In the genomic region with DNA sequence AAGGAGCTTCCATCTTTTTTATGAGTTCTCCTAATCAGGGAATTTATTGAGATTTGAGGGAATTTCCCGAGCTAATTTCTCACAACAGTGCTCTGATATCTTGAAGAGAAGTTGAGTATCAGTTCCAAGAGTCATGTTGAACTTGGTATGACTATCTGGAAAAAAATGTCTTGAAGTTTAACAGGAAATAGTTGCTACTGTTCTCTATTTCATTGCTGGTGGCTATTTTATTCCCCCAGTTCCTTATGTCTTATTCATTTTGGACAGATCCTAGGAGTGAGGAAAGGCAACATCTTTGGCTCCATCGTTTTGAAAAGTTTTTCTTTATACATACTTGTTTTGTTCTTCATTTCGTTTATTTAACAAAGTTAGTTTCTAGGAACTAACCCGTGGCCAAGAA, we compare ENCODE assay signal across 14 cellular contexts.
DNase-seq lines count a peak whose midpoint lies in the region; ATAC-seq and TF ChIP-seq lines count a peak whose summit lies in the region.
"Had no signal": no experiment of that assay in that cellular context is flagged by ENCODE, and none has a peak within 500 bp of the region (broad histone marks: within the 10 kb centered on the region; RNA-seq: fewer than 3 reads in every experiment).

No MANE protein-coding gene starts in this region.

- no peaks in the 10 kb centered on the region for H3K4me1 ChIP-seq in heart right ventricle
- no peaks in the 10 kb centered on the region for H3K4me1 ChIP-seq in foreskin keratinocyte
- H3K4me1 ChIP-seq: BLaER1 treated with 17β-estradiol and CSF1 and Interleukin-3, amounts not matched to agents 10 nM and 100 nM had no signal

- no peak overlapping the region for H3K4me3 Mint-ChIP-seq in CD4-positive, alpha-beta T cell

- no peaks in the 10 kb centered on the region for H3K36me3 Mint-ChIP-seq in CD4-positive, alpha-beta T cell (ENCODE audit: low read depth)

- ATAC-seq in heart right ventricle (no peak), foreskin keratinocyte (no peak)
- ATAC-seq in CD4-positive, alpha-beta T cell (ENCODE audit: poor library complexity), result no peak

- POLR2A ChIA-PET in CD4-positive, alpha-beta T cell (lab: Charles Lee), result no interaction called here

- H3K27me3 ChIP-seq in heart right ventricle (no peaks in the 10 kb centered on the region), foreskin keratinocyte (no peaks in the 10 kb centered on the region)
- no peaks in the 10 kb centered on the region for H3K27me3 ChIP-seq in CD4-positive, alpha-beta T cell (ENCODE audit: control insufficient read depth, insufficient read depth, low read length)
- H3K27me3 ChIP-seq: BLaER1 treated with 17β-estradiol and CSF1 and Interleukin-3, amounts not matched to agents 10 nM and 100 nM had no signal

- H3K4me3 ChIP-seq in heart right ventricle, result no peak overlapping the region
- H3K4me3 ChIP-seq: BLaER1 treated with 17β-estradiol and CSF1 and Interleukin-3, amounts not matched to agents 10 nM and 100 nM had no signal

- H3K27ac ChIP-seq in heart right ventricle (no peak overlapping the region), foreskin keratinocyte (no peak overlapping the region)
- H3K27ac ChIP-seq in CD4-positive, alpha-beta T cell (ENCODE audit: low read depth, low read length), result no peak overlapping the region
- H3K27ac ChIP-seq: BLaER1 treated with 17β-estradiol and CSF1 and Interleukin-3, amounts not matched to agents 10 nM and 100 nM had no signal

- CTCF ChIA-PET in CD4-positive, alpha-beta T cell (lab: Charles Lee), result no interaction called here

- H3K36me3 ChIP-seq in heart right ventricle, result no peaks in the 10 kb centered on the region
- H3K36me3 ChIP-seq: BLaER1 treated with 17β-estradiol and CSF1 and Interleukin-3, amounts not matched to agents 10 nM and 100 nM had no signal

- TF ChIP-seq CTCF in heart right ventricle (IDR thresholded peaks at IDR 0.05) (no peak), foreskin keratinocyte (conservative IDR thresholded peaks at IDR 0.05) (no peak)
- no peak for TF ChIP-seq CTCF in CD4-positive, alpha-beta T cell (IDR thresholded peaks at IDR 0.05)

- H3K9me3 Mint-ChIP-seq in CD4-positive, alpha-beta T cell, result peaks cover 6% of the 10 kb centered on the region

- no peaks in the 10 kb centered on the region for H3K9me3 ChIP-seq in heart right ventricle
- no peaks in the 10 kb centered on the region for H3K9me3 ChIP-seq in CD4-positive, alpha-beta T cell (ENCODE audit: control insufficient read depth, low read length)
- H3K9me3 ChIP-seq: BLaER1 treated with 17β-estradiol and CSF1 and Interleukin-3, amounts not matched to agents 10 nM and 100 nM had no signal

- no peak overlapping the region for H3K27ac Mint-ChIP-seq in CD4-positive, alpha-beta T cell

- intact Hi-C loops in heart right ventricle (cut with DNase I), result loop anchor here in 1 of 10 donors (10.0 kb wide), 1 partner anchor 325 kb away; no protein-coding TSS in a partner anchor
- intact Hi-C loops in CD4-positive, alpha-beta T cell (cut with DNase I, micrococcal nuclease), result no loop called here

- H3K27me3 Mint-ChIP-seq in CD4-positive, alpha-beta T cell, result no peaks in the 10 kb centered on the region

- peak; percentile 9 for DNase-seq in AG08395 (ENCODE audit: low spot score)
- DNase-seq in HS-27A (ENCODE audit: low read depth), result peak; percentile 9
- peak; percentile 4 for DNase-seq in astrocyte of the hippocampus (ENCODE audit: low read depth, low spot score)
- DNase-seq in iris pigment epithelial cell (ENCODE audit: low read depth), result peak; percentile 40
- DNase-seq in ecto neural progenitor cell (ENCODE audit: low spot score), result no peak
- no peak for DNase-seq in heart right ventricle
- DNase-seq in CD4-positive, alpha-beta T cell, result no peak
- no peak for DNase-seq in foreskin keratinocyte
- DNase-seq: 8988T, DMS 273 treated with DMSO at 0.1 percent for 48 hours, Kasumi-1, NCI-H187 treated with DMSO at 0.1 percent for 48 hours, NCI-H446 treated with DMSO at 0.1 percent for 48 hours had no signal

- 48 to 58% methylated on average over 4 of the region's 4 CpGs for WGBS in heart right ventricle, 2 donors

- no peaks in the 10 kb centered on the region for H3K4me1 Mint-ChIP-seq in CD4-positive, alpha-beta T cell (ENCODE audit: low read depth)

Comparison
In these comparisons a context has a peak if more than half of its experiments do, and no peak if none do; other contexts are left out.
1. DNase-seq: peak in AG08395 (single experiment), HS-27A (single experiment), astrocyte of the hippocampus (single experiment) and iris pigment epithelial cell (single experiment); none in ecto neural progenitor cell (single experiment), heart right ventricle (0 of 2), CD4-positive, alpha-beta T cell (0 of 10) and foreskin keratinocyte (0 of 2).